In genomic region chr6:9254251-9254650, GRCh38 we compare ENCODE assay signal across 26 cellular contexts.
"Had no signal": no experiment of that assay in that cellular context is flagged by ENCODE, and none has a peak within 500 bp of the region (broad histone marks: within the 10 kb centered on the region; RNA-seq: fewer than 3 reads in every experiment).

No MANE protein-coding gene starts in this region.

- H3K9ac ChIP-seq: neural progenitor cell, parathyroid adenoma had no signal

- H3K4me2 ChIP-seq: neural progenitor cell had no signal

- H3K27me3 ChIP-seq: neural progenitor cell, neutrophil, right atrium auricular region, stomach, testis, thyroid gland, transverse colon, upper lobe of left lung, vagina had no signal

- H3K4me3 ChIP-seq: left ventricle myocardium inferior, lung, neural progenitor cell, right atrium auricular region, skin epidermis, stomach, testis, thyroid gland, transverse colon, upper lobe of left lung, vagina had no signal

- DNase-seq: islet precursor cell; left ventricle myocardium inferior; mesendoderm; naive B cell; natural killer cell; nephron progenitor cell; occipital lobe; stimulated activated CD4-positive, alpha-beta T cell treated with anti-CD3 and anti-CD28 coated beads, Interleukin-12 subunit alpha, Interleukin-12 subunit beta, amount 100 ng/mL, for 4 hours; stimulated activated CD4-positive, alpha-beta T cell treated with anti-CD3 and anti-CD28 coated beads, Interleukin-15, amount 100 ng/mL, for 24 hours; stimulated activated CD4-positive, alpha-beta T cell treated with anti-CD3 and anti-CD28 coated beads, Interleukin-2, amount 100 ng/mL, for 24 hours; stimulated activated CD4-positive, alpha-beta T cell treated with anti-CD3 and anti-CD28 coated beads, Interleukin-4, amount 100 ng/mL, for 1 hour; stimulated activated naive B cell treated with anti-CD40 and anti-IgM and Interleukin-4, amounts not matched to agents 10 μg/mL and 1 μg/mL and 100 μg/mL, for 72 hours; stimulated activated naive CD8-positive, alpha-beta T cell treated with anti-CD3 and anti-CD28 coated beads, Interleukin-15, Interleukin-2, amounts not matched to agents 100 U/mL and 50 U/mL, for 24 hours; stomach; testis; thyroid gland; transverse colon had no signal

- H3K79me2 ChIP-seq: parathyroid adenoma had no signal

- H3K27ac ChIP-seq: left ventricle myocardium inferior, neural progenitor cell, neutrophil, parathyroid adenoma, right atrium auricular region, stomach, testis, thyroid gland, transverse colon, upper lobe of left lung, vagina had no signal

- ATAC-seq: natural killer cell; sciatic nerve; stimulated activated naive B cell treated with anti-CD40 and anti-IgM and Interleukin-4, amounts not matched to agents 10 μg/mL and 1 μg/mL and 100 μg/mL, for 72 hours; stimulated activated naive CD8-positive, alpha-beta T cell treated with anti-CD3 and anti-CD28 coated beads, Interleukin-15, Interleukin-2, amounts not matched to agents 100 U/mL and 50 U/mL, for 24 hours had no signal

- H3K36me3 ChIP-seq: left ventricle myocardium inferior, neural progenitor cell, neutrophil, right atrium auricular region, stomach, thyroid gland, transverse colon, upper lobe of left lung, vagina had no signal

- H3K4me1 ChIP-seq: left ventricle myocardium inferior, parathyroid adenoma, right atrium auricular region, stomach, testis, thyroid gland, transverse colon, upper lobe of left lung, vagina had no signal

- H2AFZ ChIP-seq: neural progenitor cell, parathyroid adenoma had no signal

- H3K9me3 ChIP-seq: left ventricle myocardium inferior, neutrophil, right atrium auricular region, stomach, testis, thyroid gland, transverse colon, upper lobe of left lung, vagina had no signal
